Comparison of ENCODE assay signal across 22 cellular contexts in the genomic region with DNA sequence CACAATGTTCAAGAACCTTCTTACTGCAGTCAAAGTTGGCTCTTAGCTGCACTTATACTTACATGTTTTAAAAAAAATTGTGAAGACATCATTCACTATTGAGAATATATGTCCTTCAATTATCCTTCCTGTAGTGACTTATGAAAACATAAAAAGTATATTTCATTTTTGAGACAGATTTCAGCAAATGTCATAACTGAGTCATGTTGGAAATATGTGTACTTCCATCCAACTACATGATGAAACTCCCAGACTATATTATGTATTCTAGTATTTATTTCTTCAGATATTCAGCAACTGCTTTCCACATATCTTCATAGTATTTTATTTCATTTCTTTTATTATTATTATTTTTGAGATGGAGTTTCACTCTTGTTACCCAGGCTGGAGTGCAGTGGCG.
A peak's percentile ranks its signal among the peaks of the same experiment; 100 is the strongest.
DNase-seq lines count a peak whose midpoint lies in the region; TF ChIP-seq lines count a peak whose summit lies in the region.
"Had no signal": no experiment of that assay in that cellular context is flagged by ENCODE, and none has a peak within 500 bp of the region (broad histone marks: within the 10 kb centered on the region; RNA-seq: fewer than 3 reads in every experiment).

No MANE protein-coding gene starts in this region.

- H3K9me3 Mint-ChIP-seq in CD8-positive, alpha-beta memory T cell = no peaks in the 10 kb centered on the region

- H3K27ac ChIP-seq in epithelial cell of prostate = peak overlapping the region; percentile 69
- peak overlapping the region; percentile 60 for H3K27ac ChIP-seq in osteoblast (ENCODE audit: low read depth, low read length)
- no peak overlapping the region for H3K27ac ChIP-seq in effector memory CD4-positive, alpha-beta T cell (ENCODE audit: insufficient read depth, low read length, poor library complexity, severe bottlenecking)
- H3K27ac ChIP-seq in CD8-positive, alpha-beta memory T cell (ENCODE audit: low read depth, low read length) = no peak overlapping the region
- H3K27ac ChIP-seq: PC-9 had no signal

- H3K27ac Mint-ChIP-seq in CD8-positive, alpha-beta memory T cell = no peak overlapping the region
- H3K27ac Mint-ChIP-seq: activated CD4-positive, alpha-beta T cell treated with anti-CD3 and anti-CD28 coated beads, Interleukin-2, amount 10 ng/mL, durations not matched to agents 7 days and 5 days; naive B cell had no signal

- H2AFZ ChIP-seq in osteoblast (ENCODE audit: low read length) = peak overlapping the region; percentile 13
- H2AFZ ChIP-seq: PC-9 had no signal

- no peaks in the 10 kb centered on the region for H4K20me1 ChIP-seq in osteoblast (ENCODE audit: insufficient read depth, low read length)

- H3K4me3 Mint-ChIP-seq in CD8-positive, alpha-beta memory T cell = no peak overlapping the region
- H3K4me3 Mint-ChIP-seq: activated CD4-positive, alpha-beta T cell treated with anti-CD3 and anti-CD28 coated beads, Interleukin-2, amount 10 ng/mL, durations not matched to agents 7 days and 5 days; naive B cell had no signal

- CTCF ChIA-PET in CD8-positive, alpha-beta memory T cell (lab: Charles Lee) = interaction anchor here (1.4 to 5.5 kb wide), 4 partner anchors 7 to 1017 kb away, joined by 3 to 35 read pairs (median 18); no protein-coding TSS in a partner anchor

- peaks cover 21% of the 10 kb centered on the region for H3K4me1 ChIP-seq in osteoblast (ENCODE audit: insufficient read depth, low read length)
- no peaks in the 10 kb centered on the region for H3K4me1 ChIP-seq in effector memory CD4-positive, alpha-beta T cell (ENCODE audit: control insufficient read depth, insufficient read depth, low read length, poor library complexity, severe bottlenecking)
- no peaks in the 10 kb centered on the region for H3K4me1 ChIP-seq in CD8-positive, alpha-beta memory T cell (ENCODE audit: insufficient read depth, low read length)
- H3K4me1 ChIP-seq: BE2C had no signal

- TF ChIP-seq CTCF in osteoblast (IDR thresholded peaks at IDR 0.05; ENCODE audit: extremely low read depth, low read depth, low read length) = no peak

- no peak overlapping the region for H3K4me3 ChIP-seq in osteoblast (ENCODE audit: insufficient read depth, low read length)
- H3K4me3 ChIP-seq in effector memory CD4-positive, alpha-beta T cell (ENCODE audit: insufficient read depth, low read depth, low read length, poor library complexity, severe bottlenecking) = no peak overlapping the region
- H3K4me3 ChIP-seq in CD8-positive, alpha-beta memory T cell (ENCODE audit: low read length) = no peak overlapping the region
- H3K4me3 ChIP-seq: coronary artery, lung, PC-9 had no signal

- H3K4me2 ChIP-seq in osteoblast (ENCODE audit: insufficient read depth, low read length) = peak overlapping the region; percentile 15
- H3K4me2 ChIP-seq: PC-9 had no signal

- H3K79me2 ChIP-seq in osteoblast (ENCODE audit: insufficient read depth, low read length) = no peaks in the 10 kb centered on the region

- H3K36me3 ChIP-seq in osteoblast (ENCODE audit: insufficient read depth, low read length) = no peaks in the 10 kb centered on the region
- no peaks in the 10 kb centered on the region for H3K36me3 ChIP-seq in effector memory CD4-positive, alpha-beta T cell (ENCODE audit: control insufficient read depth, insufficient read depth, low read length)
- no peaks in the 10 kb centered on the region for H3K36me3 ChIP-seq in CD8-positive, alpha-beta memory T cell (ENCODE audit: insufficient read depth, low read length)
- H3K36me3 ChIP-seq: BE2C had no signal

- no peaks in the 10 kb centered on the region for H3K9me3 ChIP-seq in osteoblast (ENCODE audit: low read depth, low read length)
- no peaks in the 10 kb centered on the region for H3K9me3 ChIP-seq in effector memory CD4-positive, alpha-beta T cell (ENCODE audit: control insufficient read depth, low read length)
- no peaks in the 10 kb centered on the region for H3K9me3 ChIP-seq in CD8-positive, alpha-beta memory T cell (ENCODE audit: low read length)
- H3K9me3 ChIP-seq: BE2C had no signal

- H3K27me3 ChIP-seq in osteoblast (ENCODE audit: insufficient read depth, low read length) = no peaks in the 10 kb centered on the region
- no peaks in the 10 kb centered on the region for H3K27me3 ChIP-seq in effector memory CD4-positive, alpha-beta T cell (replicated peaks; ENCODE audit: control insufficient read depth, insufficient read depth, low read length, poor library complexity, severe bottlenecking)
- H3K27me3 ChIP-seq in CD8-positive, alpha-beta memory T cell (ENCODE audit: insufficient read depth, low read length, poor library complexity, severe bottlenecking) = no peaks in the 10 kb centered on the region
- H3K27me3 ChIP-seq: BE2C had no signal

- DNase-seq in ELR (ENCODE audit: low read depth) = peak; percentile 75
- peak; percentile 35 for DNase-seq in RPMI7951 (ENCODE audit: low read depth)
- no peak for DNase-seq in epithelial cell of prostate (ENCODE audit: low read depth, low spot score)
- DNase-seq in osteoblast (ENCODE audit: insufficient read length, low spot score, missing footprints) = no peak
- no peak for DNase-seq in effector memory CD4-positive, alpha-beta T cell
- DNase-seq in CD8-positive, alpha-beta memory T cell = no peak
- DNase-seq in UCSD-AML1 (lab: John Stamatoyannopoulos, UW; ENCODE audit: unreplicated experiment) = no peak
- DNase-seq in DMS153 (lab: John Stamatoyannopoulos, UW) = no peak
- DNase-seq: activated CD4-positive, alpha-beta T cell treated with anti-CD3 and anti-CD28 coated beads, Interleukin-2, amount 10 ng/mL, durations not matched to agents 7 days and 5 days; activated naive CD4-positive, alpha-beta T cell treated with Interleukin-2 at 50 U/mL for 16 hours; BE2C; Calu3; GDM1; head of caudate nucleus; naive B cell; NCI-H1417 treated with DMSO at 0.1 percent for 48 hours; NCI-H2171 treated with DMSO at 0.1 percent for 48 hours; NCI-H774; PC-9; stimulated activated CD8-positive, alpha-beta memory T cell treated with anti-CD3 and anti-CD28 coated beads, Interleukin-4, amount 100 ng/mL, for 48 hours had no signal

- no peaks in the 10 kb centered on the region for H3K4me1 Mint-ChIP-seq in CD8-positive, alpha-beta memory T cell
- H3K4me1 Mint-ChIP-seq: activated CD4-positive, alpha-beta T cell treated with anti-CD3 and anti-CD28 coated beads, Interleukin-2, amount 10 ng/mL, durations not matched to agents 7 days and 5 days; naive B cell had no signal

- POLR2A ChIA-PET in CD8-positive, alpha-beta memory T cell (lab: Charles Lee) = no interaction called here

- H3K27me3 Mint-ChIP-seq in CD8-positive, alpha-beta memory T cell = no peaks in the 10 kb centered on the region

- peaks cover 0 to 6% (median 0%) of the 10 kb centered on the region in 3 donors for H3K36me3 Mint-ChIP-seq in CD8-positive, alpha-beta memory T cell
- H3K36me3 Mint-ChIP-seq: naive B cell had no signal

Comparison
In these comparisons a context has a peak if more than half of its experiments do, and no peak if none do; other contexts are left out.
1. DNase-seq: peak in ELR (single experiment) and RPMI7951 (single experiment); none in epithelial cell of prostate (single experiment), osteoblast (single experiment), effector memory CD4-positive, alpha-beta T cell (0 of 3), CD8-positive, alpha-beta memory T cell (0 of 5), UCSD-AML1 (single experiment) and DMS153 (single experiment).
2. H3K27ac ChIP-seq: peak in epithelial cell of prostate (single experiment) and osteoblast (single experiment); none in effector memory CD4-positive, alpha-beta T cell (single experiment) and CD8-positive, alpha-beta memory T cell (single experiment).